In the genomic region with DNA sequence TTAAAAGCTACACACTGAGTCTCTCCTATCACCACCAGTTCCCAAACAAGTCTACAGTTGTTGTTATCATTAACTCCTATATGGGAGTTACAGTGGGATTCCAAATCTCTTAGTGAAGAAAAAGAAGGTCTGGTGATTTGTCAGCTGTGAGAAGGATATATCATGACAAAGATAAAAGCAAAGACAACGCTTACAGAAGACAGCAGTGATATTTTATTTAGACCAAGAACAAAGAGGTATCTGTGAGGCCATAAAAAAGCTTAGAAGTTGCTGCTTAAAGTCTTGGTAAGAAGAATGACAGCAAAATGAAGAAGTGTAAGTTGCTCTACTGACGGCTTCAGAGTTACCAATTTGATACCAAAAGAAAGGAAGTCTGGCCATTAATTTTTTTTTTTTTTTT, we compare ENCODE assay signal across 16 cellular contexts.
"Had no signal": no experiment of that assay in that cellular context is flagged by ENCODE, and none has a peak within 500 bp of the region (broad histone marks: within the 10 kb centered on the region; RNA-seq: fewer than 3 reads in every experiment).

No MANE protein-coding gene starts in this region.

- DNase-seq: activated CD4-positive, alpha-beta T cell treated with anti-CD3 and anti-CD28 coated beads for 1 hour; activated CD4-positive, alpha-beta T cell treated with anti-CD3 and anti-CD28 coated beads, Interleukin-2, amount 50 U/mL, for 48 hours; activated naive CD4-positive, alpha-beta T cell treated with Interleukin-2 at 50 U/mL for 16 hours; activated naive CD8-positive, alpha-beta T cell treated with anti-CD3 and anti-CD28 coated beads, Interleukin-2, amount 50 U/mL, for 24 hours; aorta; effector memory CD4-positive, alpha-beta T cell; head of caudate nucleus; immature natural killer cell; lower lobe of right lung; midbrain; ovary; stimulated activated CD4-positive, alpha-beta T cell treated with anti-CD3 and anti-CD28 coated beads, Interleukin-15, amount 100 ng/mL, for 24 hours; T-helper 9 cell; trophoblast cell had no signal

- H3K4me3 ChIP-seq: lower lobe of right lung, ovary, suprapubic skin had no signal

- ATAC-seq: activated naive CD8-positive, alpha-beta T cell treated with anti-CD3 and anti-CD28 coated beads, Interleukin-2, amount 50 U/mL, for 24 hours; activated T-helper 17 cell treated with anti-CD3 and anti-CD28 coated beads, Interleukin-2, amount 50 U/mL, for 72 hours; lower lobe of right lung had no signal

- H3K27me3 ChIP-seq: ovary, suprapubic skin had no signal

- H3K27ac ChIP-seq: lower lobe of right lung, ovary, suprapubic skin had no signal

- H3K36me3 ChIP-seq: lower lobe of right lung, ovary had no signal

- H3K9me3 ChIP-seq: ovary, suprapubic skin had no signal
